11 cellular contexts compared by ENCODE assay signal in genomic region chr5:31106742-31107546, GRCh38.
DNase-seq lines count a peak whose midpoint lies in the region; ATAC-seq and TF ChIP-seq lines count a peak whose summit lies in the region.
"Had no signal": no experiment of that assay in that cellular context is flagged by ENCODE, and none has a peak within 500 bp of the region (broad histone marks: within the 10 kb centered on the region; RNA-seq: fewer than 3 reads in every experiment).

No MANE protein-coding gene starts in this region.

- no peak overlapping the region for H2AFZ ChIP-seq in hepatocyte

- H3K4me2 ChIP-seq in hepatocyte: peak overlapping the region; percentile 34

- ATAC-seq in stimulated activated memory B cell treated with anti-CD40 and anti-IgM and Interleukin-4, amounts not matched to agents 10 μg/mL and 1 μg/mL and 100 μg/mL, for 72 hours: no peak
- ATAC-seq: activated T-helper 17 cell treated with anti-CD3 and anti-CD28 coated beads, Interleukin-2, amount 50 U/mL, for 72 hours; gastroesophageal sphincter had no signal

- DNase-seq in SK-N-MC (ENCODE audit: low read depth, low spot score): no peak
- DNase-seq in hepatocyte (ENCODE audit: low spot score): no peak
- peak; percentile 22 for DNase-seq in retinal pigment epithelial cell (ENCODE audit: low read depth)
- DNase-seq in NCI-H187 (lab: John Stamatoyannopoulos, UW): no peak
- DNase-seq in Kasumi-1 (lab: John Stamatoyannopoulos, UW): no peak
- DNase-seq: SHP77 treated with DMSO at 0.1 percent for 48 hours, sigmoid colon had no signal

- H3K27me3 ChIP-seq in HUES64 (ENCODE audit: insufficient read depth, low read length): no peaks in the 10 kb centered on the region
- no peaks in the 10 kb centered on the region for H3K27me3 ChIP-seq in hepatocyte
- H3K27me3 ChIP-seq: gastroesophageal sphincter, sigmoid colon had no signal

- H3K9ac ChIP-seq in HUES64 (ENCODE audit: low read depth, low read length): peak overlapping the region; percentile 37; the same call in 1 of the 2 replicates
- peak overlapping the region; percentile 13 for H3K9ac ChIP-seq in SK-N-MC (ENCODE audit: insufficient read length)

- H3K4me3 ChIP-seq in HUES64 (ENCODE audit: low read length): no peak overlapping the region
- no peak overlapping the region for H3K4me3 ChIP-seq in SK-N-MC
- H3K4me3 ChIP-seq in hepatocyte: no peak overlapping the region
- H3K4me3 ChIP-seq in retinal pigment epithelial cell (ENCODE audit: low read length): no peak overlapping the region
- H3K4me3 ChIP-seq: gastroesophageal sphincter, sigmoid colon had no signal

- H3K27ac ChIP-seq in HUES64 (ENCODE audit: low read depth, low read length) (peak overlapping the region; percentile 69), SK-N-MC (no peak overlapping the region), hepatocyte (peak overlapping the region; percentile 32)
- H3K27ac ChIP-seq: gastroesophageal sphincter had no signal

- TF ChIP-seq CTCF in hepatocyte (IDR thresholded peaks at IDR 0.05; ENCODE audit: poor library complexity) (no peak), retinal pigment epithelial cell (conservative IDR thresholded peaks at IDR 0.05; ENCODE audit: low read depth, low read length) (no peak)

- H3K36me3 Mint-ChIP-seq in stimulated activated memory B cell treated with anti-CD40 and anti-IgM and Interleukin-4, amounts not matched to agents 10 μg/mL and 1 μg/mL and 100 μg/mL, for 72 hours: no peaks in the 10 kb centered on the region

- H3K4me1 Mint-ChIP-seq in stimulated activated memory B cell treated with anti-CD40 and anti-IgM and Interleukin-4, amounts not matched to agents 10 μg/mL and 1 μg/mL and 100 μg/mL, for 72 hours: no peaks in the 10 kb centered on the region
- H3K4me1 Mint-ChIP-seq: activated T-helper 17 cell treated with anti-CD3 and anti-CD28 coated beads, Interleukin-2, amount 50 U/mL, for 72 hours had no signal

- WGBS in HUES64: 47% methylated on average over 5 of the region's 6 CpGs
- WGBS in hepatocyte (ENCODE audit: low lambda C conversion rate, missing lambda C conversion rate): 13% methylated on average over 6 of the region's 6 CpGs

- H3K4me1 ChIP-seq in HUES64 (ENCODE audit: insufficient read depth, low read length): peaks cover 57% of the 10 kb centered on the region
- H3K4me1 ChIP-seq in hepatocyte (ENCODE audit: insufficient read depth): peaks cover 5% of the 10 kb centered on the region

- no peaks in the 10 kb centered on the region for H3K27me3 Mint-ChIP-seq in stimulated activated memory B cell treated with anti-CD40 and anti-IgM and Interleukin-4, amounts not matched to agents 10 μg/mL and 1 μg/mL and 100 μg/mL, for 72 hours
- H3K27me3 Mint-ChIP-seq: activated T-helper 17 cell treated with anti-CD3 and anti-CD28 coated beads, Interleukin-2, amount 50 U/mL, for 72 hours had no signal

- no peaks in the 10 kb centered on the region for H3K79me2 ChIP-seq in hepatocyte

- no peaks in the 10 kb centered on the region for H4K20me1 ChIP-seq in hepatocyte (ENCODE audit: insufficient read depth, poor library complexity, severe bottlenecking)

- peaks cover 3% of the 10 kb centered on the region for H3K9me3 Mint-ChIP-seq in stimulated activated memory B cell treated with anti-CD40 and anti-IgM and Interleukin-4, amounts not matched to agents 10 μg/mL and 1 μg/mL and 100 μg/mL, for 72 hours

- no peaks in the 10 kb centered on the region for H3K36me3 ChIP-seq in HUES64 (ENCODE audit: insufficient read depth, low read length)
- no peaks in the 10 kb centered on the region for H3K36me3 ChIP-seq in SK-N-MC (ENCODE audit: insufficient read depth, low read length)
- H3K36me3 ChIP-seq in hepatocyte (replicated peaks; ENCODE audit: insufficient read depth, low read depth): no peaks in the 10 kb centered on the region
- H3K36me3 ChIP-seq: gastroesophageal sphincter, sigmoid colon had no signal

- H3K4me3 Mint-ChIP-seq in stimulated activated memory B cell treated with anti-CD40 and anti-IgM and Interleukin-4, amounts not matched to agents 10 μg/mL and 1 μg/mL and 100 μg/mL, for 72 hours: no peak overlapping the region
- H3K4me3 Mint-ChIP-seq: activated T-helper 17 cell treated with anti-CD3 and anti-CD28 coated beads, Interleukin-2, amount 50 U/mL, for 72 hours had no signal

- no peaks in the 10 kb centered on the region for H3K9me2 ChIP-seq in hepatocyte (replicated peaks; ENCODE audit: insufficient read depth)

- H3K9me3 ChIP-seq in HUES64 (ENCODE audit: insufficient read depth, low read depth, low read length): no peaks in the 10 kb centered on the region
- no peaks in the 10 kb centered on the region for H3K9me3 ChIP-seq in SK-N-MC (ENCODE audit: low read depth, low read length)
- H3K9me3 ChIP-seq in hepatocyte (ENCODE audit: low read depth): no peaks in the 10 kb centered on the region
- H3K9me3 ChIP-seq: gastroesophageal sphincter, sigmoid colon had no signal

- no peak overlapping the region for H3K27ac Mint-ChIP-seq in stimulated activated memory B cell treated with anti-CD40 and anti-IgM and Interleukin-4, amounts not matched to agents 10 μg/mL and 1 μg/mL and 100 μg/mL, for 72 hours
- H3K27ac Mint-ChIP-seq: activated T-helper 17 cell treated with anti-CD3 and anti-CD28 coated beads, Interleukin-2, amount 50 U/mL, for 72 hours had no signal
